ENCODE assay signal across 34 cellular contexts in the genomic region with DNA sequence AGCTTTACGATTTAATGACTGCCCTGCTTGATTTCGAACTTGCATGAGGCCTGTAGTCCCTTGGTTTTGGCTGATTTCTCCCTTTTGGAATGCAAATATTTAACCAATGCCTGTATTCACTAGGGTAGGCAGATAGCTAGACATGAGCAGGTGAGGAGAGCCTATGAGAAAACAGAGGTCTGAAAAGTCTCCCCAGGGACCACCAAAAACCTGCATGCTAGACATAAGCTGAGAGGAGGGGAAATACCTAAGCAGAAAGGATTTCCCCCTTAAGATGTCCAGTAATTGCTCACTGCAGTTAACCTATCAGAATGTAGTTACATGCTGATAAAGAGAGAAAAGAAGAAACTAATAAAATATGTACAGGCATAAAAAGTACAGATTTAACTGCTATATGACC.
A peak's percentile ranks its signal among the peaks of the same experiment; 100 is the strongest.
DNase-seq lines count a peak whose midpoint lies in the region; ATAC-seq and TF ChIP-seq lines count a peak whose summit lies in the region.
"Had no signal": no experiment of that assay in that cellular context is flagged by ENCODE, and none has a peak within 500 bp of the region (broad histone marks: within the 10 kb centered on the region; RNA-seq: fewer than 3 reads in every experiment).

No MANE protein-coding gene starts in this region.

- H3K4me3 ChIP-seq in testis: no peak overlapping the region
- H3K4me3 ChIP-seq: dorsolateral prefrontal cortex, esophagus squamous epithelium, heart left ventricle, pancreas, SJCRH30, stomach, thyroid gland, uterus had no signal

- H3K27ac ChIP-seq in testis: no peak overlapping the region
- H3K27ac ChIP-seq: dorsolateral prefrontal cortex, esophagus squamous epithelium, foreskin keratinocyte, heart left ventricle, pancreas, SJCRH30, stomach, thyroid gland, uterus, WERI-Rb-1 had no signal

- H3K36me3 ChIP-seq in testis (ENCODE audit: low read depth, missing control alignments): no peaks in the 10 kb centered on the region
- H3K36me3 ChIP-seq: esophagus squamous epithelium, heart left ventricle, pancreas, SJCRH30, stomach, thyroid gland, uterus, WERI-Rb-1 had no signal

- no peak for TF ChIP-seq CTCF in testis (IDR thresholded peaks at IDR 0.05)

- no peak for DNase-seq in testis
- no peak for DNase-seq in activated T-cell treated with anti-CD3 and anti-CD28 coated beads, Interleukin-2, amount 50 U/mL, for 48 hours
- DNase-seq: activated CD4-positive, alpha-beta T cell treated with anti-CD3 and anti-CD28 coated beads for 4 hours; activated effector memory CD4-positive, alpha-beta T cell treated with Interleukin-2 at 50 U/mL for 16 hours; activated T-cell treated with anti-CD3 and anti-CD28 coated beads for 4 hours; amygdala; DMS79 treated with DMSO at 0.1 percent for 48 hours; dorsolateral prefrontal cortex; esophagus squamous epithelium; foreskin keratinocyte; GF-D8; H9; heart left ventricle; left ventricle myocardium superior; mesendoderm; NCI-H1048; NCI-H1694; retina; RPMI8226; SJCRH30; stomach; SW 1271; T-helper 9 cell; thyroid gland; uterus; WERI-Rb-1 had no signal

- H3K9me3 ChIP-seq in testis: no peaks in the 10 kb centered on the region
- H3K9me3 ChIP-seq: esophagus squamous epithelium, pancreas, SJCRH30, thyroid gland, uterus had no signal

- no peaks in the 10 kb centered on the region for H3K4me1 ChIP-seq in testis
- H3K4me1 ChIP-seq: esophagus squamous epithelium, foreskin keratinocyte, heart left ventricle, pancreas, SJCRH30, stomach, thyroid gland, uterus had no signal

- peak; percentile 69 for ATAC-seq in GM18517 (IDR thresholded peaks at IDR 0.05; ENCODE audit: unreplicated experiment)
- peak; percentile 53 for ATAC-seq in GM19463 (IDR thresholded peaks at IDR 0.05; ENCODE audit: unreplicated experiment)
- peak; percentile 36 for ATAC-seq in HG02884 (IDR thresholded peaks at IDR 0.05; ENCODE audit: unreplicated experiment)
- ATAC-seq in HG03558 (IDR thresholded peaks at IDR 0.05; ENCODE audit: extremely low read depth, unreplicated experiment): peak; percentile 50
- no peak for ATAC-seq in GM21825 (IDR thresholded peaks at IDR 0.05; ENCODE audit: unreplicated experiment)
- no peak for ATAC-seq in GM19324 (IDR thresholded peaks at IDR 0.05; ENCODE audit: low FRiP score, unreplicated experiment)
- ATAC-seq: activated naive CD4-positive, alpha-beta T cell treated with anti-CD3 and anti-CD28 coated beads, Interleukin-2, amount 50 U/mL, for 72 hours; foreskin keratinocyte; heart left ventricle; left ventricle myocardium superior; pancreas had no signal

- intact Hi-C loops in testis (cut with DNase I; ENCODE audit: low total_unique reads): no loop called here

- 50 to 62% methylated on average over 2 of the region's 2 CpGs for WGBS in testis, 2 donors

- no peak for TF ChIP-seq POLR2A in testis (IDR thresholded peaks at IDR 0.05)

- no peaks in the 10 kb centered on the region for H3K27me3 ChIP-seq in testis
- H3K27me3 ChIP-seq: esophagus squamous epithelium, foreskin keratinocyte, heart left ventricle, pancreas, SJCRH30, stomach, thyroid gland, uterus had no signal

Comparison
In these comparisons a context has a peak if more than half of its experiments do, and no peak if none do; other contexts are left out.
1. ATAC-seq: peak in GM18517 (single experiment), GM19463 (single experiment), HG02884 (single experiment) and HG03558 (single experiment); none in GM21825 (single experiment) and GM19324 (single experiment).